Comparison of ENCODE assay signal across 31 cellular contexts in genomic region chr15:90907838-90908507, GRCh38. TPM values are rescaled to one million over a fixed set of nuclear protein-coding genes. Genes with fewer than 3 reads are reported as not detected.
DNase-seq lines count a peak whose midpoint lies in the region; ATAC-seq, FAIRE-seq and TF ChIP-seq lines count a peak whose summit lies in the region.
"Had no signal": no experiment of that assay in that cellular context is flagged by ENCODE, and none has a peak within 500 bp of the region (broad histone marks: within the 10 kb centered on the region; RNA-seq: fewer than 3 reads in every experiment).

No MANE protein-coding gene starts in this region.

- H3K4me3 ChIP-seq in astrocyte (ENCODE audit: insufficient read depth, low read depth, low read length) (no peak overlapping the region), gastroesophageal sphincter (no peak overlapping the region), ovary (no peak overlapping the region)
- no peak overlapping the region for H3K4me3 ChIP-seq in effector memory CD4-positive, alpha-beta T cell (ENCODE audit: insufficient read depth, low read depth, low read length, poor library complexity, severe bottlenecking)
- H3K4me3 ChIP-seq: ascending aorta, lower lobe of right lung, neural progenitor cell, psoas muscle, spleen had no signal

- H3K27me3 ChIP-seq in astrocyte (ENCODE audit: insufficient read depth, low read length) (no peaks in the 10 kb centered on the region), gastroesophageal sphincter (no peaks in the 10 kb centered on the region), ovary (no peaks in the 10 kb centered on the region)
- no peaks in the 10 kb centered on the region for H3K27me3 ChIP-seq in effector memory CD4-positive, alpha-beta T cell (replicated peaks; ENCODE audit: control insufficient read depth, insufficient read depth, low read length, poor library complexity, severe bottlenecking)
- H3K27me3 ChIP-seq: ascending aorta, spleen had no signal

- 69 to 82% methylated on average over 6 to 8 of the region's 9 CpGs for WGBS in gastroesophageal sphincter (ENCODE audit: low coverage in 1 of 2), 2 donors
- 82 to 86% (median 84%) methylated on average over 9 of the region's 9 CpGs for WGBS in ovary, 3 donors

- peaks cover 9% of the 10 kb centered on the region for H3K4me1 ChIP-seq in astrocyte (ENCODE audit: insufficient read depth, low read length)
- peaks cover 0 to 59% (median 8%) of the 10 kb centered on the region in 3 donors for H3K4me1 ChIP-seq in gastroesophageal sphincter
- H3K4me1 ChIP-seq in ovary (ENCODE audit: insufficient read depth), result no peaks in the 10 kb centered on the region
- peaks cover 8% of the 10 kb centered on the region for H3K4me1 ChIP-seq in effector memory CD4-positive, alpha-beta T cell (ENCODE audit: control insufficient read depth, insufficient read depth, low read length, poor library complexity, severe bottlenecking)

- no peak overlapping the region for H3K9ac ChIP-seq in astrocyte (ENCODE audit: low read length)
- H3K9ac ChIP-seq: neural progenitor cell had no signal

- TF ChIP-seq EP300 in gastroesophageal sphincter (IDR thresholded peaks at IDR 0.05) (no peak), ovary (IDR thresholded peaks at IDR 0.05) (no peak)

- no peaks in the 10 kb centered on the region for H3K36me3 ChIP-seq in astrocyte (ENCODE audit: insufficient read depth, low read length)
- peaks cover 0 to 83% of the 10 kb centered on the region in 2 donors for H3K36me3 ChIP-seq in gastroesophageal sphincter
- H3K36me3 ChIP-seq in ovary, result no peaks in the 10 kb centered on the region
- peaks cover 69% of the 10 kb centered on the region for H3K36me3 ChIP-seq in effector memory CD4-positive, alpha-beta T cell (ENCODE audit: control insufficient read depth, insufficient read depth, low read length)
- H3K36me3 ChIP-seq: neural progenitor cell had no signal

- no peak overlapping the region for H3K27ac ChIP-seq in astrocyte (ENCODE audit: low read depth, low read length)
- peak overlapping the region in 3 of 4 donors; percentile 3 to 44 (median 15) for H3K27ac ChIP-seq in gastroesophageal sphincter
- peak overlapping the region; percentile 99 for H3K27ac ChIP-seq in substantia nigra (ENCODE audit: low read depth, low read length, poor library complexity, severe bottlenecking)
- no peak overlapping the region for H3K27ac ChIP-seq in ovary
- H3K27ac ChIP-seq in effector memory CD4-positive, alpha-beta T cell (ENCODE audit: insufficient read depth, low read length, poor library complexity, severe bottlenecking), result no peak overlapping the region
- H3K27ac ChIP-seq: ascending aorta, lower lobe of right lung, neural progenitor cell, psoas muscle, RWPE1, spleen had no signal

- no peak overlapping the region for H3K4me2 ChIP-seq in astrocyte (ENCODE audit: low read length)
- H3K4me2 ChIP-seq: neural progenitor cell had no signal

- no peak for TF ChIP-seq CTCF in astrocyte (IDR thresholded peaks at IDR 0.05; ENCODE audit: insufficient read depth, low read depth, low read length)
- no peak for TF ChIP-seq CTCF in gastroesophageal sphincter (IDR thresholded peaks at IDR 0.05)
- no peak for TF ChIP-seq CTCF in ovary (IDR thresholded peaks at IDR 0.05)

- peaks cover 20% of the 10 kb centered on the region for H3K36me3 Mint-ChIP-seq in astrocyte (ENCODE audit: low read depth, unreplicated experiment)

- no peak overlapping the region for H2AFZ ChIP-seq in astrocyte (ENCODE audit: low read depth, low read length)
- H2AFZ ChIP-seq: neural progenitor cell had no signal

- H3K9me3 ChIP-seq in astrocyte (ENCODE audit: insufficient read depth, low read depth, low read length), result no peaks in the 10 kb centered on the region
- no peaks in the 10 kb centered on the region for H3K9me3 ChIP-seq in gastroesophageal sphincter
- H3K9me3 ChIP-seq in ovary, result no peaks in the 10 kb centered on the region
- H3K9me3 ChIP-seq in effector memory CD4-positive, alpha-beta T cell (ENCODE audit: control insufficient read depth, low read length), result no peaks in the 10 kb centered on the region
- H3K9me3 ChIP-seq: ascending aorta, lower lobe of right lung, psoas muscle, spleen had no signal

- H3K9me3 Mint-ChIP-seq in astrocyte (ENCODE audit: unreplicated experiment), result no peaks in the 10 kb centered on the region
- H3K9me3 Mint-ChIP-seq: activated naive CD4-positive, alpha-beta T cell treated with anti-CD3 and anti-CD28 coated beads, Interleukin-2, amount 50 U/mL, for 24 hours; activated T-helper 17 cell treated with anti-CD3 and anti-CD28 coated beads, Interleukin-2, amount 50 U/mL, for 72 hours; HFFc6; neural progenitor cell; WTC11 had no signal

- H4K20me1 ChIP-seq in astrocyte (ENCODE audit: insufficient read depth, low read length), result no peaks in the 10 kb centered on the region

- no peak overlapping the region for H3K27ac Mint-ChIP-seq in astrocyte (ENCODE audit: unreplicated experiment)
- H3K27ac Mint-ChIP-seq: activated naive CD4-positive, alpha-beta T cell treated with anti-CD3 and anti-CD28 coated beads, Interleukin-2, amount 50 U/mL, for 24 hours; activated T-helper 17 cell treated with anti-CD3 and anti-CD28 coated beads, Interleukin-2, amount 50 U/mL, for 72 hours; CD4-positive, CD25-positive, alpha-beta regulatory T cell; HFFc6; neural progenitor cell; WTC11 had no signal

- H3K4me1 Mint-ChIP-seq in astrocyte (ENCODE audit: low read depth, unreplicated experiment), result no peaks in the 10 kb centered on the region
- H3K4me1 Mint-ChIP-seq: neural progenitor cell had no signal

- peak; percentile 10 for ATAC-seq in gastroesophageal sphincter
- ATAC-seq in GM18498 (IDR thresholded peaks at IDR 0.05; ENCODE audit: unreplicated experiment), result no peak
- ATAC-seq: activated T-helper 17 cell treated with anti-CD3 and anti-CD28 coated beads, Interleukin-2, amount 50 U/mL, for 72 hours; lower lobe of right lung; psoas muscle; WTC11 had no signal

- intact Hi-C loops in ovary (cut with DNase I), result no loop called here

- peaks cover 15% of the 10 kb centered on the region for H3K27me3 Mint-ChIP-seq in astrocyte (ENCODE audit: low read depth, unreplicated experiment)
- H3K27me3 Mint-ChIP-seq: activated naive CD4-positive, alpha-beta T cell treated with anti-CD3 and anti-CD28 coated beads, Interleukin-2, amount 50 U/mL, for 24 hours; activated T-helper 17 cell treated with anti-CD3 and anti-CD28 coated beads, Interleukin-2, amount 50 U/mL, for 72 hours; CD4-positive, CD25-positive, alpha-beta regulatory T cell had no signal

- no peaks in the 10 kb centered on the region for H3K79me2 ChIP-seq in astrocyte (ENCODE audit: insufficient read depth, low read length)

- FAIRE-seq in astrocyte (lab: Jason Lieb, UNC), result peak; percentile 26

- no peak for DNase-seq in astrocyte (ENCODE audit: low read depth)
- DNase-seq in medulla oblongata (ENCODE audit: extremely low spot score), result peak; percentile 58
- DNase-seq in substantia nigra (lab: John Stamatoyannopoulos, UW), result no peak
- no peak for DNase-seq in ovary
- DNase-seq in effector memory CD4-positive, alpha-beta T cell, result no peak
- DNase-seq: activated CD4-positive, alpha-beta T cell treated with anti-CD3 and anti-CD28 coated beads, Interleukin-2, amount 50 U/mL, for 1 hour; CD4-positive, CD25-positive, alpha-beta regulatory T cell; DMS 273 treated with DMSO at 0.1 percent for 48 hours; effector CD4-positive, alpha-beta T cell; erythroblast; HFFc6; IMR-90; NCI-H1105; NCI-H1930; NCI-H2227 treated with DMSO at 0.1 percent for 48 hours; NCI-H748 treated with DMSO at 0.1 percent for 48 hours; stimulated activated CD4-positive, alpha-beta T cell treated with anti-CD3 and anti-CD28 coated beads, Interleukin-4, amount 100 ng/mL, for 4 hours; stimulated activated naive CD4-positive, alpha-beta T cell treated with Interleukin-2 at 50 U/mL for 16 hours; trophoblast cell had no signal

- H3K4me3 Mint-ChIP-seq in astrocyte (ENCODE audit: unreplicated experiment), result no peak overlapping the region
- H3K4me3 Mint-ChIP-seq: activated naive CD4-positive, alpha-beta T cell treated with anti-CD3 and anti-CD28 coated beads, Interleukin-2, amount 50 U/mL, for 24 hours; activated T-helper 17 cell treated with anti-CD3 and anti-CD28 coated beads, Interleukin-2, amount 50 U/mL, for 72 hours; HFFc6; WTC11 had no signal

- no peak for TF ChIP-seq POLR2A in gastroesophageal sphincter (IDR thresholded peaks at IDR 0.05)
- no peak for TF ChIP-seq POLR2A in ovary (IDR thresholded peaks at IDR 0.05)

RNA-seq across cellular contexts. Expression of gene MAN2A2, which starts 4.9 kb away (rescaled TPM):
- total RNA-seq in astrocyte, result 18.5 and 21.3 TPM in 2 replicates
- total RNA-seq in gastroesophageal sphincter, result 10 to 100 TPM; 19.4 to 58.2 (median 44.9) TPM
- total RNA-seq in ovary, result 10 to 100 TPM; 25.3 to 66.5 (median 39.5) TPM
- polyA plus RNA-seq in ovary, result 10 to 100 TPM; 25.8 to 29.1 TPM

RNA-seq across cellular contexts. Expression of gene FES, which starts 23.7 kb away (rescaled TPM):
- total RNA-seq in astrocyte (4.4 and 7.2 TPM in 2 replicates), gastroesophageal sphincter (10 to 100 TPM; 40.1 to 70.4 (median 43.5) TPM), ovary (10 to 100 TPM; 20.0 to 37.2 (median 24.8) TPM)
- 10 to 100 TPM in 1 of 2 donors, 1 to 10 TPM in 1; 2.2 to 25.6 TPM for polyA plus RNA-seq in ovary
- total RNA-seq: M059J had no signal

RNA-seq across cellular contexts. Expression of gene HDDC3, which starts 24.4 kb away (rescaled TPM):
- 9.7 and 10.5 TPM in 2 replicates for total RNA-seq in astrocyte
- 10 to 100 TPM in 2 of 4 donors, 1 to 10 TPM in 2; 5.9 to 17.1 (median 8.3) TPM for total RNA-seq in gastroesophageal sphincter
- 10 to 100 TPM; 11.7 to 17.2 (median 13.5) TPM for total RNA-seq in ovary
- polyA plus RNA-seq in ovary, result 10 to 100 TPM; 13.0 to 13.1 TPM

RNA-seq across cellular contexts. Expression of gene UNC45A, which starts 27.1 kb away (rescaled TPM):
- total RNA-seq in astrocyte, result 56.2 and 56.6 TPM in 2 replicates
- 100 to 1,000 TPM in 2 of 4 donors, 10 to 100 TPM in 2; 63.7 to 116 (median 100) TPM for total RNA-seq in gastroesophageal sphincter
- total RNA-seq in ovary, result 10 to 100 TPM; 26.2 to 75.6 (median 56.1) TPM
- 10 to 100 TPM; 30.5 to 50.8 TPM for polyA plus RNA-seq in ovary

RNA-seq across cellular contexts. Expression of gene FURIN, which starts 39.6 kb away (rescaled TPM):
- total RNA-seq in astrocyte, result 122 and 135 TPM in 2 replicates
- 10 to 100 TPM; 34.1 to 75.4 (median 59.8) TPM for total RNA-seq in gastroesophageal sphincter
- total RNA-seq in ovary, result 10 to 100 TPM; 17.9 to 38.6 (median 35.1) TPM
- 10 to 100 TPM in 1 of 2 donors, 1 to 10 TPM in 1; 6.2 to 33.7 TPM for polyA plus RNA-seq in ovary

Comparison
In these comparisons a context has a peak if more than half of its experiments do, and no peak if none do; other contexts are left out.
1. H3K27ac ChIP-seq: peak in gastroesophageal sphincter (3 of 4) and substantia nigra (single experiment); none in astrocyte (single experiment), ovary (0 of 2) and effector memory CD4-positive, alpha-beta T cell (single experiment).